ENCODE assay signal across 14 cellular contexts in the genomic region with DNA sequence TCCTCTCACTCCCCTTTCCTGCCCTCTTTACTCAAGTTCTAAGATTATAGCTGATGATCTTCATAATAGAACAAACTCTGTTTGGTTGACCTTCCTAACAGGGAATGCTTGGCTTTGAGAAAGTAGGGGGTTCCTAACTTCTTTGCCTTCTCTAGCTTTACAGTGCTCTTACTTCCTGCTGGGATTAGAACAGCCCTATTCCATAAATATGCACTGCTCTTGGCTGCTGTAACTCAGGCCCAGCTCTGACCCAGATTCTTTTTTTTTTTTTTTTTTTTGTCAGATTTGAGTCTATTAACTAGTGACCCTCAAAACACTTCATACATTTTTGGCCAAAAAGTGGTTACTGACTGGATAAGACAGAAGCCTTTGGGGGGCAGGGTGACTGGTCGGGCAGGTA. TPM values are rescaled to one million over a fixed set of nuclear protein-coding genes. Genes with fewer than 3 reads are reported as not detected.
DNase-seq lines count a peak whose midpoint lies in the region; ATAC-seq and TF ChIP-seq lines count a peak whose summit lies in the region.
"Had no signal": no experiment of that assay in that cellular context is flagged by ENCODE, and none has a peak within 500 bp of the region (broad histone marks: within the 10 kb centered on the region; RNA-seq: fewer than 3 reads in every experiment).

No MANE protein-coding gene starts in this region.

- no peak for DNase-seq in activated naive CD4-positive, alpha-beta T cell treated with anti-CD3 and anti-CD28 coated beads, Interleukin-2, amount 10 ng/mL, durations not matched to agents 7 days and 5 days
- DNase-seq in activated T-helper 1 cell treated with anti-CD3 and anti-CD28 coated beads, Interleukin-12 subunit alpha, Interleukin-12 subunit beta, Interleukin-2, Interleukin-4 antibody, amounts not matched to agents 30 ng/mL and 10 ng/mL and 1 ng/mL, durations not matched to agents 14 hours and 24 hours and 36 hours (ENCODE audit: low spot score), result no peak
- no peak for DNase-seq in stomach
- no peak for DNase-seq in NCI-H1436 treated with DMSO at 0.1 percent for 48 hours (lab: John Stamatoyannopoulos, UW)
- no peak for DNase-seq in GM10248 (ENCODE audit: extremely low spot score)
- DNase-seq: kidney, NCI-H1417 treated with DMSO at 0.1 percent for 48 hours, NCI-H345, transverse colon had no signal

- H3K9me3 ChIP-seq in stomach, result no peaks in the 10 kb centered on the region
- H3K9me3 ChIP-seq: transverse colon had no signal

- H3K9me3 Mint-ChIP-seq in activated naive CD4-positive, alpha-beta T cell treated with anti-CD3 and anti-CD28 coated beads, Interleukin-2, amount 50 U/mL, for 24 hours, result no peaks in the 10 kb centered on the region
- no peaks in the 10 kb centered on the region for H3K9me3 Mint-ChIP-seq in activated naive CD4-positive, alpha-beta T cell treated with anti-CD3 and anti-CD28 coated beads, Interleukin-2, amount 10 ng/mL, durations not matched to agents 7 days and 5 days
- no peaks in the 10 kb centered on the region for H3K9me3 Mint-ChIP-seq in activated T-helper 1 cell treated with anti-CD3 and anti-CD28 coated beads, Interleukin-12 subunit alpha, Interleukin-12 subunit beta, Interleukin-2, Interleukin-4 antibody, amounts not matched to agents 30 ng/mL and 10 ng/mL and 1 ng/mL, durations not matched to agents 14 hours and 24 hours and 36 hours

- peaks cover 23% of the 10 kb centered on the region for H3K36me3 Mint-ChIP-seq in activated naive CD4-positive, alpha-beta T cell treated with anti-CD3 and anti-CD28 coated beads, Interleukin-2, amount 50 U/mL, for 24 hours
- peaks cover 65% of the 10 kb centered on the region for H3K36me3 Mint-ChIP-seq in activated naive CD4-positive, alpha-beta T cell treated with anti-CD3 and anti-CD28 coated beads, Interleukin-2, amount 10 ng/mL, durations not matched to agents 7 days and 5 days
- H3K36me3 Mint-ChIP-seq in activated T-helper 1 cell treated with anti-CD3 and anti-CD28 coated beads, Interleukin-12 subunit alpha, Interleukin-12 subunit beta, Interleukin-2, Interleukin-4 antibody, amounts not matched to agents 30 ng/mL and 10 ng/mL and 1 ng/mL, durations not matched to agents 14 hours and 24 hours and 36 hours (ENCODE audit: low read depth), result peaks cover 35% of the 10 kb centered on the region

- H3K27ac Mint-ChIP-seq in activated naive CD4-positive, alpha-beta T cell treated with anti-CD3 and anti-CD28 coated beads, Interleukin-2, amount 50 U/mL, for 24 hours, result peak overlapping the region; percentile 76
- no peak overlapping the region for H3K27ac Mint-ChIP-seq in activated naive CD4-positive, alpha-beta T cell treated with anti-CD3 and anti-CD28 coated beads, Interleukin-2, amount 10 ng/mL, durations not matched to agents 7 days and 5 days
- H3K27ac Mint-ChIP-seq in activated T-helper 1 cell treated with anti-CD3 and anti-CD28 coated beads, Interleukin-12 subunit alpha, Interleukin-12 subunit beta, Interleukin-2, Interleukin-4 antibody, amounts not matched to agents 30 ng/mL and 10 ng/mL and 1 ng/mL, durations not matched to agents 14 hours and 24 hours and 36 hours, result peak overlapping the region; percentile 55

- no peak overlapping the region for H3K4me3 ChIP-seq in stomach
- H3K4me3 ChIP-seq: coronary artery, transverse colon had no signal

- H3K27me3 ChIP-seq in layer of hippocampus (ENCODE audit: control insufficient read depth, insufficient read depth, low read length) (no peaks in the 10 kb centered on the region), stomach (no peaks in the 10 kb centered on the region)
- H3K27me3 ChIP-seq: transverse colon had no signal

- POLR2A ChIA-PET in GM10248 (lab: Yijun Ruan, JAX), result no interaction called here

- 78 to 93% (median 86%) methylated on average over 1 of the region's 1 CpG for WGBS in stomach, 5 donors

- H3K4me1 ChIP-seq in stomach, result peaks cover 23 to 95% (median 59%) of the 10 kb centered on the region in 4 donors

- CTCF ChIA-PET in activated naive CD4-positive, alpha-beta T cell treated with anti-CD3 and anti-CD28 coated beads, Interleukin-2, amount 10 ng/mL, durations not matched to agents 7 days and 5 days (lab: Charles Lee), result no interaction called here
- CTCF ChIA-PET in GM10248 (lab: Yijun Ruan, JAX), result interaction anchor here (1.1 to 1.3 kb wide), 2 partner anchors 47 to 54 kb away, joined by 3 read pairs; no protein-coding TSS in a partner anchor

- H3K4me3 Mint-ChIP-seq in activated naive CD4-positive, alpha-beta T cell treated with anti-CD3 and anti-CD28 coated beads, Interleukin-2, amount 50 U/mL, for 24 hours, result peak overlapping the region; percentile 58
- H3K4me3 Mint-ChIP-seq in activated naive CD4-positive, alpha-beta T cell treated with anti-CD3 and anti-CD28 coated beads, Interleukin-2, amount 10 ng/mL, durations not matched to agents 7 days and 5 days, result no peak overlapping the region
- H3K4me3 Mint-ChIP-seq in activated T-helper 1 cell treated with anti-CD3 and anti-CD28 coated beads, Interleukin-12 subunit alpha, Interleukin-12 subunit beta, Interleukin-2, Interleukin-4 antibody, amounts not matched to agents 30 ng/mL and 10 ng/mL and 1 ng/mL, durations not matched to agents 14 hours and 24 hours and 36 hours, result no peak overlapping the region

- intact Hi-C loops in activated T-helper 1 cell treated with anti-CD3 and anti-CD28 coated beads, Interleukin-12 subunit alpha, Interleukin-12 subunit beta, Interleukin-2, Interleukin-4 antibody, amounts not matched to agents 30 ng/mL and 10 ng/mL and 1 ng/mL, durations not matched to agents 14 hours and 24 hours and 36 hours (cut with micrococcal nuclease), result no loop called here
- intact Hi-C loops in stomach (cut with DNase I; ENCODE audit: low total_unique reads), result no loop called here

- TF ChIP-seq CTCF in stomach (IDR thresholded peaks at IDR 0.05), result no peak
- TF ChIP-seq CTCF in GM10248 (IDR thresholded peaks at IDR 0.05; ENCODE audit: control extremely low read depth, extremely low read depth, low read depth, missing control alignments), result no peak

- no peak for TF ChIP-seq POLR2A in stomach (IDR thresholded peaks at IDR 0.05)

- ATAC-seq in HG03571 (IDR thresholded peaks at IDR 0.05; ENCODE audit: unreplicated experiment), result no peak

- H3K27me3 Mint-ChIP-seq in activated naive CD4-positive, alpha-beta T cell treated with anti-CD3 and anti-CD28 coated beads, Interleukin-2, amount 50 U/mL, for 24 hours, result no peaks in the 10 kb centered on the region
- no peaks in the 10 kb centered on the region for H3K27me3 Mint-ChIP-seq in activated naive CD4-positive, alpha-beta T cell treated with anti-CD3 and anti-CD28 coated beads, Interleukin-2, amount 10 ng/mL, durations not matched to agents 7 days and 5 days
- no peaks in the 10 kb centered on the region for H3K27me3 Mint-ChIP-seq in activated T-helper 1 cell treated with anti-CD3 and anti-CD28 coated beads, Interleukin-12 subunit alpha, Interleukin-12 subunit beta, Interleukin-2, Interleukin-4 antibody, amounts not matched to agents 30 ng/mL and 10 ng/mL and 1 ng/mL, durations not matched to agents 14 hours and 24 hours and 36 hours (ENCODE audit: insufficient read depth)

- no peak for TF ChIP-seq EP300 in stomach (IDR thresholded peaks at IDR 0.05)

- peak overlapping the region; percentile 21 for H3K27ac ChIP-seq in layer of hippocampus (ENCODE audit: low read depth, low read length)
- peak overlapping the region; percentile 2 to 88 (median 33) for H3K27ac ChIP-seq in stomach
- H3K27ac ChIP-seq: KMS-11, transverse colon had no signal

- peaks cover 13 to 71% (median 58%) of the 10 kb centered on the region in 4 donors for H3K36me3 ChIP-seq in stomach

- H3K4me1 Mint-ChIP-seq in activated naive CD4-positive, alpha-beta T cell treated with anti-CD3 and anti-CD28 coated beads, Interleukin-2, amount 50 U/mL, for 24 hours, result peaks cover 90% of the 10 kb centered on the region
- peaks cover 76% of the 10 kb centered on the region for H3K4me1 Mint-ChIP-seq in activated naive CD4-positive, alpha-beta T cell treated with anti-CD3 and anti-CD28 coated beads, Interleukin-2, amount 10 ng/mL, durations not matched to agents 7 days and 5 days
- H3K4me1 Mint-ChIP-seq in activated T-helper 1 cell treated with anti-CD3 and anti-CD28 coated beads, Interleukin-12 subunit alpha, Interleukin-12 subunit beta, Interleukin-2, Interleukin-4 antibody, amounts not matched to agents 30 ng/mL and 10 ng/mL and 1 ng/mL, durations not matched to agents 14 hours and 24 hours and 36 hours (ENCODE audit: low read depth), result peaks cover 73% of the 10 kb centered on the region

RNA-seq across cellular contexts. Expression of gene PIGV, which starts 39.4 kb away (rescaled TPM):
- 18.5 and 22.6 TPM in 2 replicates for total RNA-seq in activated T-helper 1 cell treated with anti-CD3 and anti-CD28 coated beads, Interleukin-12 subunit alpha, Interleukin-12 subunit beta, Interleukin-2, Interleukin-4 antibody, amounts not matched to agents 30 ng/mL and 10 ng/mL and 1 ng/mL, durations not matched to agents 14 hours and 24 hours and 36 hours
- 10 to 100 TPM in 2 of 5 donors, 1 to 10 TPM in 1, under 1 TPM in 1, not detected in 1; 0.87 to 30.8 (median 8.7) TPM for total RNA-seq in stomach
- polyA plus RNA-seq in stomach, result 1 to 10 TPM; 3.4 to 7.5 (median 6.4) TPM

RNA-seq across cellular contexts. Expression of gene ARID1A, which starts 52.5 kb away (rescaled TPM):
- 130 and 132 TPM in 2 replicates for total RNA-seq in activated T-helper 1 cell treated with anti-CD3 and anti-CD28 coated beads, Interleukin-12 subunit alpha, Interleukin-12 subunit beta, Interleukin-2, Interleukin-4 antibody, amounts not matched to agents 30 ng/mL and 10 ng/mL and 1 ng/mL, durations not matched to agents 14 hours and 24 hours and 36 hours
- 10 to 100 TPM; 42.9 to 74.2 (median 50.1) TPM for total RNA-seq in stomach
- polyA plus RNA-seq in stomach, result 10 to 100 TPM in 2 of 3 donors, 1 to 10 TPM in 1; 9.9 to 10.8 (median 10.4) TPM
